9 cellular contexts compared by ENCODE assay signal in genomic region chr7:74082770-74083116, GRCh38. TPM values are rescaled to one million over a fixed set of nuclear protein-coding genes. Genes with fewer than 3 reads are reported as not detected.
DNase-seq lines count a peak whose midpoint lies in the region; ATAC-seq and TF ChIP-seq lines count a peak whose summit lies in the region.
"Had no signal": no experiment of that assay in that cellular context is flagged by ENCODE, and none has a peak within 500 bp of the region (broad histone marks: within the 10 kb centered on the region; RNA-seq: fewer than 3 reads in every experiment).

No MANE protein-coding gene starts in this region.

- CTCF ChIA-PET in mammary epithelial cell (lab: Charles Lee; ENCODE audit: low non-redundant PET), result no interaction called here
- CTCF ChIA-PET in HEK293T (lab: Yijun Ruan, JAX), result interaction anchor here (1.0 kb wide), 1 partner anchor 13 kb away, joined by 3 read pairs; no protein-coding TSS in a partner anchor

- H4K20me1 ChIP-seq in mammary epithelial cell (ENCODE audit: insufficient read depth, low read length), result no peaks in the 10 kb centered on the region

- ATAC-seq in upper lobe of right lung (no peak), gastrocnemius medialis (no peak)

- H3K27ac ChIP-seq in mammary epithelial cell (ENCODE audit: insufficient read depth, low read depth, low read length), result no peak overlapping the region
- H3K27ac ChIP-seq in breast epithelium, result no peak overlapping the region
- no peak overlapping the region for H3K27ac ChIP-seq in SK-N-MC
- no peak overlapping the region for H3K27ac ChIP-seq in subcutaneous abdominal adipose tissue (ENCODE audit: low read depth, low read length)
- H3K27ac ChIP-seq in upper lobe of right lung, result no peak overlapping the region
- H3K27ac ChIP-seq in gastrocnemius medialis, result peak overlapping the region in 1 of 4 donors; percentile 49
- H3K27ac ChIP-seq: colonic mucosa had no signal

- H3K9ac ChIP-seq in mammary epithelial cell (ENCODE audit: insufficient read depth, low read length) (no peak overlapping the region), SK-N-MC (ENCODE audit: insufficient read length) (peak overlapping the region; percentile 73), subcutaneous abdominal adipose tissue (ENCODE audit: low read length in 5 of 5) (peak overlapping the region in 4 of 5 donors; percentile 41 to 77 (median 62))

- H2AFZ ChIP-seq in mammary epithelial cell (ENCODE audit: low read depth, low read length), result peak overlapping the region; percentile 86

- no peak overlapping the region for H3K4me3 ChIP-seq in mammary epithelial cell (replicated peaks in 1 of 3; ENCODE audit: insufficient read depth in 1 of 3, low read depth in 2 of 3, low read length in 3 of 3)
- H3K4me3 ChIP-seq in breast epithelium, result peak overlapping the region in 1 of 3 donors; percentile 79
- peak overlapping the region; percentile 76 for H3K4me3 ChIP-seq in SK-N-MC
- peak overlapping the region; percentile 4 for H3K4me3 ChIP-seq in iPS-11a (ENCODE audit: low read depth, low read length)
- peak overlapping the region in 2 of 5 donors; percentile 44 to 63 for H3K4me3 ChIP-seq in subcutaneous abdominal adipose tissue (ENCODE audit: low read depth in 1 of 5, low read length in 5 of 5)
- no peak overlapping the region for H3K4me3 ChIP-seq in upper lobe of right lung
- no peak overlapping the region for H3K4me3 ChIP-seq in gastrocnemius medialis

- H3K4me1 ChIP-seq in mammary epithelial cell (ENCODE audit: insufficient read depth, low read length), result peaks cover 27% of the 10 kb centered on the region
- H3K4me1 ChIP-seq in breast epithelium, result peaks cover 7% of the 10 kb centered on the region in 2 donors
- H3K4me1 ChIP-seq in subcutaneous abdominal adipose tissue (ENCODE audit: control insufficient read depth in 5 of 5, insufficient read depth in 5 of 5, low read length in 5 of 5), result peaks cover 3 to 24% (median 20%) of the 10 kb centered on the region in 5 donors
- H3K4me1 ChIP-seq in upper lobe of right lung, result peaks cover 16% of the 10 kb centered on the region
- peaks cover 17 to 21% of the 10 kb centered on the region in 2 donors for H3K4me1 ChIP-seq in gastrocnemius medialis

- in situ Hi-C loops in mammary epithelial cell (cut with MboI; ENCODE audit: low sequenced_read_pairs in 2 of 2), result no loop called here
- in situ Hi-C loops in gastrocnemius medialis (cut with MboI; ENCODE audit: low sequenced_read_pairs in 4 of 4), result loop anchor here in 1 of 4 donors (10.0 kb wide), 1 partner anchor 92 kb away; the partner anchor contains the start of gene EIF4H

- intact Hi-C loops in mammary epithelial cell (cut with micrococcal nuclease), result loop anchor here (1.0 kb wide), 2 partner anchors 12 to 92 kb away; partner anchors contain the start of gene EIF4H
- intact Hi-C loops in breast epithelium (cut with DNase I; ENCODE audit: low total_unique reads), result no loop called here
- intact Hi-C loops in upper lobe of right lung (cut with DNase I), result no loop called here
- intact Hi-C loops in gastrocnemius medialis (cut with DNase I; ENCODE audit: low total_unique reads), result loop anchor here (5.0 to 10.0 kb wide), 2 partner anchors 90 to 172 kb away; partner anchors contain the start of genes EIF4H and RFC2

- TF ChIP-seq CTCF in mammary epithelial cell (conservative IDR thresholded peaks at IDR 0.05 in 1 of 2, IDR thresholded peaks at IDR 0.05 in 1 of 2; ENCODE audit: extremely low read depth in 1 of 2, insufficient read depth in 1 of 2, low read depth in 1 of 2, low read length in 2 of 2), result no peak
- TF ChIP-seq CTCF in breast epithelium (IDR thresholded peaks at IDR 0.05), result no peak
- TF ChIP-seq CTCF in upper lobe of right lung (IDR thresholded peaks at IDR 0.05), result no peak
- no peak for TF ChIP-seq CTCF in gastrocnemius medialis (IDR thresholded peaks at IDR 0.05 in 4 of 5, conservative IDR thresholded peaks at IDR 0.05 in 1 of 5)

- H3K9me3 ChIP-seq in mammary epithelial cell (replicated peaks; ENCODE audit: insufficient read depth, low read length) (no peaks in the 10 kb centered on the region), breast epithelium (no peaks in the 10 kb centered on the region), SK-N-MC (ENCODE audit: low read depth, low read length) (no peaks in the 10 kb centered on the region), subcutaneous abdominal adipose tissue (ENCODE audit: control insufficient read depth in 5 of 5, low read length in 5 of 5) (no peaks in the 10 kb centered on the region), upper lobe of right lung (no peaks in the 10 kb centered on the region), gastrocnemius medialis (no peaks in the 10 kb centered on the region)
- H3K9me3 ChIP-seq: colonic mucosa had no signal

- dilution Hi-C loops in mammary epithelial cell (cut with HindIII; ENCODE audit: low sequenced_read_pairs), result no loop called here

- H3K79me2 ChIP-seq in mammary epithelial cell (ENCODE audit: insufficient read depth, low read length), result peaks cover 20% of the 10 kb centered on the region

- no peaks in the 10 kb centered on the region for H3K36me3 ChIP-seq in mammary epithelial cell (ENCODE audit: insufficient read depth, low read length)
- no peaks in the 10 kb centered on the region for H3K36me3 ChIP-seq in breast epithelium
- peaks cover 3% of the 10 kb centered on the region; the same call in 1 of the 2 replicates for H3K36me3 ChIP-seq in SK-N-MC (ENCODE audit: insufficient read depth, low read length)
- no peaks in the 10 kb centered on the region for H3K36me3 ChIP-seq in subcutaneous abdominal adipose tissue (ENCODE audit: control insufficient read depth in 5 of 5, insufficient read depth in 5 of 5, low read length in 5 of 5)
- no peaks in the 10 kb centered on the region for H3K36me3 ChIP-seq in upper lobe of right lung
- peaks cover 0 to 22% of the 10 kb centered on the region in 2 donors for H3K36me3 ChIP-seq in gastrocnemius medialis
- H3K36me3 ChIP-seq: colonic mucosa had no signal

- BruUV-seq in mammary epithelial cell (replicated peaks; lab: Mats Ljungman, UMichigan), result no TSS peak

- POLR2A ChIA-PET in HEK293T (lab: Yijun Ruan, JAX), result interaction anchor here (1.3 to 3.7 kb wide), 3 partner anchors 11 to 91 kb away, joined by 5 to 12 read pairs (median 5); partner anchors contain the start of gene EIF4H

- peak overlapping the region; percentile 65 for H3K4me2 ChIP-seq in mammary epithelial cell (ENCODE audit: insufficient read depth, low read depth, low read length)

- H3K27me3 ChIP-seq in mammary epithelial cell (ENCODE audit: insufficient read depth, low read length), result no peaks in the 10 kb centered on the region
- H3K27me3 ChIP-seq in breast epithelium, result no peaks in the 10 kb centered on the region
- no peaks in the 10 kb centered on the region for H3K27me3 ChIP-seq in subcutaneous abdominal adipose tissue (ENCODE audit: control insufficient read depth in 5 of 5, insufficient read depth in 4 of 5, low read length in 5 of 5)
- H3K27me3 ChIP-seq in upper lobe of right lung, result no peaks in the 10 kb centered on the region
- H3K27me3 ChIP-seq in gastrocnemius medialis, result no peaks in the 10 kb centered on the region
- H3K27me3 ChIP-seq: colonic mucosa had no signal

- TF ChIP-seq POLR2A in breast epithelium (IDR thresholded peaks at IDR 0.05) (no peak), gastrocnemius medialis (IDR thresholded peaks at IDR 0.05) (no peak)

- WGBS in mammary epithelial cell (ENCODE audit: low coverage, missing lambda C conversion rate), result 81% methylated on average over 8 of the region's 9 CpGs

- no peak for DNase-seq in mammary epithelial cell
- no peak for DNase-seq in breast epithelium (ENCODE audit: low spot score in 2 of 2)
- no peak for DNase-seq in SK-N-MC (ENCODE audit: low read depth, low spot score)
- DNase-seq in HEK293T (ENCODE audit: extremely low spot score), result no peak
- DNase-seq in upper lobe of right lung, result no peak
- DNase-seq in gastrocnemius medialis, result no peak
- DNase-seq: colonic mucosa had no signal

TF ChIP-seq in HEK293T, 16 proteins besides CTCF, POLR2A, EP300 and RAD21:
- TF ChIP-seq FOXA1 (IDR thresholded peaks at IDR 0.05) (no peak), SP1 (IDR thresholded peaks at IDR 0.05) (no peak), ZNF384 (IDR thresholded peaks at IDR 0.05) (no peak), FOXM1 (IDR thresholded peaks at IDR 0.05; ENCODE audit: borderline replicate concordance) (no peak), FOXK2 (IDR thresholded peaks at IDR 0.05) (no peak), HDGF (IDR thresholded peaks at IDR 0.05; ENCODE audit: borderline replicate concordance) (no peak), ARNT (IDR thresholded peaks at IDR 0.05) (no peak), SUZ12 (IDR thresholded peaks at IDR 0.05) (no peak)

RNA-seq across cellular contexts. Expression of gene LIMK1, which starts 0.9 kb away (rescaled TPM):
- total RNA-seq in mammary epithelial cell (10 to 100 TPM; 23.8 to 31.0 TPM), breast epithelium (10 to 100 TPM; 18.0 to 18.6 (median 18.1) TPM), upper lobe of right lung (53.1 TPM), gastrocnemius medialis (10 to 100 TPM; 15.3 to 56.4 (median 23.3) TPM)
- polyA plus RNA-seq in mammary epithelial cell, result 28.3 TPM
- polyA minus RNA-seq in mammary epithelial cell, result 103 TPM

RNA-seq across cellular contexts. Expression of gene ELN, which starts 54.8 kb away (rescaled TPM):
- total RNA-seq in mammary epithelial cell, result under 1 TPM in 1 of 2 donors, not detected in 1; 0.50 TPM
- not detected for polyA plus RNA-seq in mammary epithelial cell
- not detected for polyA minus RNA-seq in mammary epithelial cell
- 100 to 1,000 TPM in 1 of 3 donors, 10 to 100 TPM in 2; 25.9 to 134 (median 31.8) TPM for total RNA-seq in breast epithelium
- 231 TPM for total RNA-seq in upper lobe of right lung
- total RNA-seq in gastrocnemius medialis, result 10 to 100 TPM in 1 of 4 donors, 1 to 10 TPM in 3; 5.3 to 14.8 (median 6.9) TPM

Comparison
In these comparisons a context has a peak if more than half of its experiments do, and no peak if none do; other contexts are left out.
1. RNA of gene ELN, which starts 54.8 kb away (total RNA-seq): 231 TPM in upper lobe of right lung (single experiment), 25.9 to 134 TPM in breast epithelium and 5.3 to 14.8 TPM in gastrocnemius medialis; 0.50 TPM in mammary epithelial cell; every median in the first group is over 4 times any median in the second.
2. intact Hi-C loops: an anchor here in mammary epithelial cell (1.0 kb wide) and gastrocnemius medialis (5.0 to 10.0 kb wide); none called in breast epithelium and upper lobe of right lung.
3. H3K4me3 ChIP-seq: peak in SK-N-MC (single experiment) and iPS-11a (single experiment); none in mammary epithelial cell (0 of 3), upper lobe of right lung (single experiment) and gastrocnemius medialis (0 of 4).